26 cellular contexts compared by ENCODE assay signal in the genomic region with DNA sequence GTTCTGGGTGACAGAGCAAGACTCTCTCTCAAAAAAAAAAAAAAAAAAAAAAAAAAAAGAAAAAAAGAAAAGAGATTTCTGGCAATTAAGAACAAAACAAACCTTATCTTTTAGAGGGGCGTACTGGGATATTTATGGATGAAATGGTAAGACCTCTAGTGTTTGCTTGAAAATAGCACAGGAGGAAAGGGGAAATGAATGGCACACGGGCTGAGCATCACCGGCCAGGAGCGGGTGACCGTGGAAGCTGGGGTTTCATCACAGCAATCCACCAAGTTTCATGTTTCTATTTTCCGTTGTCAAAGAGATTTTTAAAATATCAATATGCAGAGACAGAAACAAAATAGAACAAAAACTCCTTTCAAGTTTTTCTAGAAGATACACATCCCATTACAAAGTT.
"Had no signal": no experiment of that assay in that cellular context is flagged by ENCODE, and none has a peak within 500 bp of the region (broad histone marks: within the 10 kb centered on the region; RNA-seq: fewer than 3 reads in every experiment).

No MANE protein-coding gene starts in this region.

- H3K36me3 Mint-ChIP-seq: activated naive CD8-positive, alpha-beta T cell treated with anti-CD3 and anti-CD28 coated beads for 36 hours had no signal

- H3K4me3 Mint-ChIP-seq: activated CD4-positive, alpha-beta memory T cell treated with anti-CD3 and anti-CD28 coated beads, Interleukin-2, amount 10 ng/mL, durations not matched to agents 7 days and 5 days; activated CD4-positive, alpha-beta T cell treated with anti-CD3 and anti-CD28 coated beads for 36 hours; activated naive CD4-positive, alpha-beta T cell treated with anti-CD3 and anti-CD28 coated beads for 36 hours; activated naive CD8-positive, alpha-beta T cell treated with anti-CD3 and anti-CD28 coated beads for 36 hours; activated T-helper 17 cell treated with anti-CD3 and anti-CD28 coated beads, Interleukin-2, amount 50 U/mL, for 72 hours; T-cell had no signal

- H3K9me3 Mint-ChIP-seq: activated CD4-positive, alpha-beta memory T cell treated with anti-CD3 and anti-CD28 coated beads, Interleukin-2, amount 10 ng/mL, durations not matched to agents 7 days and 5 days; activated naive CD4-positive, alpha-beta T cell treated with anti-CD3 and anti-CD28 coated beads for 36 hours; activated naive CD8-positive, alpha-beta T cell treated with anti-CD3 and anti-CD28 coated beads for 36 hours; activated T-helper 17 cell treated with anti-CD3 and anti-CD28 coated beads, Interleukin-2, amount 50 U/mL, for 72 hours; T-cell had no signal

- H3K27ac Mint-ChIP-seq: activated CD4-positive, alpha-beta memory T cell treated with anti-CD3 and anti-CD28 coated beads, Interleukin-2, amount 10 ng/mL, durations not matched to agents 7 days and 5 days; activated CD4-positive, alpha-beta T cell treated with anti-CD3 and anti-CD28 coated beads for 36 hours; activated naive CD4-positive, alpha-beta T cell treated with anti-CD3 and anti-CD28 coated beads for 36 hours; activated naive CD8-positive, alpha-beta T cell treated with anti-CD3 and anti-CD28 coated beads for 36 hours; activated T-helper 17 cell treated with anti-CD3 and anti-CD28 coated beads, Interleukin-2, amount 50 U/mL, for 72 hours; T-cell had no signal

- H3K27ac ChIP-seq: KMS-11, SK-N-MC, VCaP had no signal

- H3K4me2 ChIP-seq: KMS-11 had no signal

- DNase-seq: activated CD4-positive, alpha-beta memory T cell treated with anti-CD3 and anti-CD28 coated beads, Interleukin-2, amount 10 ng/mL, durations not matched to agents 7 days and 5 days; activated CD4-positive, alpha-beta T cell treated with anti-CD3 and anti-CD28 coated beads for 36 hours; activated CD4-positive, alpha-beta T cell treated with anti-CD3 and anti-CD28 coated beads, Interleukin-2, amount 50 U/mL, for 1 hour; activated gamma-delta T cell; activated naive CD4-positive, alpha-beta T cell treated with anti-CD3 and anti-CD28 coated beads for 36 hours; activated naive CD8-positive, alpha-beta T cell treated with anti-CD3 and anti-CD28 coated beads for 36 hours; activated T-cell treated with anti-CD3 and anti-CD28 coated beads for 4 hours; activated T-cell treated with anti-CD3 and anti-CD28 coated beads, Interleukin-2, amount 50 U/mL, for 48 hours; anterior cingulate cortex; NCI-H1092 treated with DMSO at 0.1 percent for 48 hours; NCI-H1417 treated with DMSO at 0.1 percent for 48 hours; NCI-H1694 treated with DMSO at 0.1 percent for 48 hours; NCI-H2029 treated with DMSO at 0.1 percent for 48 hours; NCI-H345; NCI-H510A; NCI-H526 treated with DMSO at 0.1 percent for 48 hours; NCI-H82; RPMI8226; T-cell; T-helper 2 cell; T1000 had no signal

- H3K4me3 ChIP-seq: SK-N-MC had no signal

- H3K4me1 Mint-ChIP-seq: activated CD4-positive, alpha-beta memory T cell treated with anti-CD3 and anti-CD28 coated beads, Interleukin-2, amount 10 ng/mL, durations not matched to agents 7 days and 5 days; activated CD4-positive, alpha-beta T cell treated with anti-CD3 and anti-CD28 coated beads for 36 hours; activated naive CD8-positive, alpha-beta T cell treated with anti-CD3 and anti-CD28 coated beads for 36 hours; activated T-helper 17 cell treated with anti-CD3 and anti-CD28 coated beads, Interleukin-2, amount 50 U/mL, for 72 hours; T-cell had no signal

- H3K27me3 Mint-ChIP-seq: activated CD4-positive, alpha-beta memory T cell treated with anti-CD3 and anti-CD28 coated beads, Interleukin-2, amount 10 ng/mL, durations not matched to agents 7 days and 5 days; activated CD4-positive, alpha-beta T cell treated with anti-CD3 and anti-CD28 coated beads for 36 hours; activated naive CD8-positive, alpha-beta T cell treated with anti-CD3 and anti-CD28 coated beads for 36 hours; activated T-helper 17 cell treated with anti-CD3 and anti-CD28 coated beads, Interleukin-2, amount 50 U/mL, for 72 hours; T-cell had no signal

- H3K9ac ChIP-seq: KMS-11 had no signal

- ATAC-seq: activated CD4-positive, alpha-beta T cell treated with anti-CD3 and anti-CD28 coated beads for 36 hours; activated T-helper 17 cell treated with anti-CD3 and anti-CD28 coated beads, Interleukin-2, amount 50 U/mL, for 72 hours; Right ventricle myocardium inferior; T-cell had no signal
